ENCODE assay signal across 1 cellular context in the genomic region with DNA sequence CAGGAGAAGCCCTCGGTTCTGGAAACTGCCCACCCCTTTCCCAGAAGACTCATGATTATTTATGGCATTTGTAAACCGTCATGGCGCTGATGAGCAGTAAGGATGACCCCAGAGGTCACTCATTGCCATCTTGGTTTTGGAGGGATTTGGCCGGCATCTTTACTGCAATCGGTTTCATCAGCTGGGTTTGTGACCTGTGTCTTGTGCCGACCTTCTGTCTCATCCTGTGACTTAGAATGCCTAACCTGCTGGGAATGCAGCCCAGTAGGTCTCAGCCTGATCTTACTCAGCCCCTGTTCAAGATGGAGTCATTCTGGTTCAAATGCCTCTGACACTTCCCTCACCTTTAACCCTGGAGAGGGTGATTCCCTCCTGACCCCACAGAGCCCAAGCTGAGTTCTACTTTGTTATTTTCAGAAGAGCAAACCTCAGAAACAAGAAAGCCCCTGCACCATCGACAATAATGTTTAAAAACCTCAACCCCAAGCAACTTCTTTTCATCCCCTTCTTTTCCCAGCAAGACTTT.
TF ChIP-seq lines count a peak whose summit lies in the region.

No MANE protein-coding gene starts in this region.

TF ChIP-seq in K562, 482 proteins besides CTCF, POLR2A, EP300 and RAD21 (continued from another document):
- TF ChIP-seq, protein P1, sequence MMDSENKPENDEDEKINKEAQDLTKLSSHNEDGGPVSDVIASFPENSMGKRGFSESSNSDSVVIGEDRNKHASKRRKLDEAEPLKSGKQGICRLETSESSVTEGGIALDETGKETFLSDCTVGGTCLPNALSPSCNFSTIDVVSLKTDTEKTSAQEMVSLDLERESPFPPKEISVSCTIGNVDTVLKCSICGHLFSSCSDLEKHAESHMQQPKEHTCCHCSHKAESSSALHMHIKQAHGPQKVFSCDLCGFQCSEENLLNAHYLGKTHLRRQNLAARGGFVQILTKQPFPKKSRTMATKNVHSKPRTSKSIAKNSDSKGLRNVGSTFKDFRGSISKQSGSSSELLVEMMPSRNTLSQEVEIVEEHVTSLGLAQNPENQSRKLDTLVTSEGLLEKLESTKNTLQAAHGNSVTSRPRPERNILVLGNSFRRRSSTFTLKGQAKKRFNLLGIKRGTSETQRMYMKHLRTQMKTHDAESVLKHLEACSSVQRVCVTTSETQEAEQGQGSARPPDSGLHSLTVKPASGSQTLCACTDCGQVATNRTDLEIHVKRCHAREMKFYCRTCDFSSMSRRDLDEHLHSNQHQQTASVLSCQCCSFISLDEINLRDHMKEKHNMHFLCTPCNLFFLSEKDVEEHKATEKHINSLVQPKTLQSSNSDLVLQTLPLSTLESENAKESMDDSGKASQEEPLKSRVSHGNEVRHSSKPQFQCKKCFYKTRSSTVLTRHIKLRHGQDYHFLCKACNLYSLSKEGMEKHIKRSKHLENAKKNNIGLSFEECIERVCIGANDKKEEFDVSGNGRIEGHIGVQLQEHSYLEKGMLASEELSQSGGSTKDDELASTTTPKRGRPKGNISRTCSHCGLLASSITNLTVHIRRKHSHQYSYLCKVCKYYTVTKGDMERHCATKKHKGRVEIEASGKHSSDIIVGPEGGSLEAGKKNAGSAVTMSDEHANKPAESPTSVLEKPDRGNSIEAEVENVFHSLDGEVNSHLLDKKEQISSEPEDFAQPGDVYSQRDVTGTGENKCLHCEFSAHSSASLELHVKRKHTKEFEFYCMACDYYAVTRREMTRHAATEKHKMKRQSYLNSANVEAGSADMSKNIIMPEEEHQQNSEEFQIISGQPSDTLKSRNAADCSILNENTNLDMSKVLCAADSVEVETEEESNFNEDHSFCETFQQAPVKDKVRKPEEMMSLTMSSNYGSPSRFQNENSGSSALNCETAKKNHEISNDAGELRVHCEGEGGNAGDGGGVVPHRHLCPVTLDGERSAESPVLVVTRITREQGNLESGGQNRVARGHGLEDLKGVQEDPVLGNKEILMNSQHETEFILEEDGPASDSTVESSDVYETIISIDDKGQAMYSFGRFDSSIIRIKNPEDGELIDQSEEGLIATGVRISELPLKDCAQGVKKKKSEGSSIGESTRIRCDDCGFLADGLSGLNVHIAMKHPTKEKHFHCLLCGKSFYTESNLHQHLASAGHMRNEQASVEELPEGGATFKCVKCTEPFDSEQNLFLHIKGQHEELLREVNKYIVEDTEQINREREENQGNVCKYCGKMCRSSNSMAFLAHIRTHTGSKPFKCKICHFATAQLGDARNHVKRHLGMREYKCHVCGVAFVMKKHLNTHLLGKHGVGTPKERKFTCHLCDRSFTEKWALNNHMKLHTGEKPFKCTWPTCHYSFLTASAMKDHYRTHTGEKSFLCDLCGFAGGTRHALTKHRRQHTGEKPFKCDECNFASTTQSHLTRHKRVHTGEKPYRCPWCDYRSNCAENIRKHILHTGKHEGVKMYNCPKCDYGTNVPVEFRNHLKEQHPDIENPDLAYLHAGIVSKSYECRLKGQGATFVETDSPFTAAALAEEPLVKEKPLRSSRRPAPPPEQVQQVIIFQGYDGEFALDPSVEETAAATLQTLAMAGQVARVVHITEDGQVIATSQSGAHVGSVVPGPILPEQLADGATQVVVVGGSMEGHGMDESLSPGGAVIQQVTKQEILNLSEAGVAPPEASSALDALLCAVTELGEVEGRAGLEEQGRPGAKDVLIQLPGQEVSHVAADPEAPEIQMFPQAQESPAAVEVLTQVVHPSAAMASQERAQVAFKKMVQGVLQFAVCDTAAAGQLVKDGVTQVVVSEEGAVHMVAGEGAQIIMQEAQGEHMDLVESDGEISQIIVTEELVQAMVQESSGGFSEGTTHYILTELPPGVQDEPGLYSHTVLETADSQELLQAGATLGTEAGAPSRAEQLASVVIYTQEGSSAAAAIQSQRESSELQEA (IDR thresholded peaks at IDR 0.05; ENCODE audit: low read depth): no peak
- TF ChIP-seq MCM3 (IDR thresholded peaks at IDR 0.05) (no peak), CHD2 (IDR thresholded peaks at IDR 0.05; ENCODE audit: low read depth, low read length) (no peak), FOXA3 (CRISPR knock-in tag; conservative IDR thresholded peaks at IDR 0.05 in 1 of 2, IDR thresholded peaks at IDR 0.05 in 1 of 2) (no peak), FOXM1 (IDR thresholded peaks at IDR 0.05; ENCODE audit: low read depth) (no peak), FOXM1 (CRISPR knock-in tag; IDR thresholded peaks at IDR 0.05; ENCODE audit: low read depth) (no peak), NFYB (IDR thresholded peaks at IDR 0.05; ENCODE audit: extremely low read depth, insufficient read length) (no peak), DPF2 (IDR thresholded peaks at IDR 0.05) (no peak; the same call in 1 of the 2 replicates), PCBP2 (IDR thresholded peaks at IDR 0.05; ENCODE audit: low read depth, low read length, poor library complexity, severe bottlenecking) (no peak), TOE1 (IDR thresholded peaks at IDR 0.05; ENCODE audit: borderline replicate concordance) (no peak), TOE1 (CRISPR knock-in tag; IDR thresholded peaks at IDR 0.05; ENCODE audit: borderline replicate concordance, low read depth) (no peak), CSDE1 (IDR thresholded peaks at IDR 0.05) (no peak), CHCHD3 (CRISPR knock-in tag; IDR thresholded peaks at IDR 0.05) (no peak), HLTF (IDR thresholded peaks at IDR 0.05) (no peak), POU5F1 (IDR thresholded peaks at IDR 0.05; ENCODE audit: borderline replicate concordance, low read depth, low read length, partially characterized antibody) (no peak)
- TF ChIP-seq, protein P2, sequence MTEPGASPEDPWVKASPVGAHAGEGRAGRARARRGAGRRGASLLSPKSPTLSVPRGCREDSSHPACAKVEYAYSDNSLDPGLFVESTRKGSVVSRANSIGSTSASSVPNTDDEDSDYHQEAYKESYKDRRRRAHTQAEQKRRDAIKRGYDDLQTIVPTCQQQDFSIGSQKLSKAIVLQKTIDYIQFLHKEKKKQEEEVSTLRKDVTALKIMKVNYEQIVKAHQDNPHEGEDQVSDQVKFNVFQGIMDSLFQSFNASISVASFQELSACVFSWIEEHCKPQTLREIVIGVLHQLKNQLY (CRISPR knock-in tag; conservative IDR thresholded peaks at IDR 0.05): no peak
- TF ChIP-seq, protein P3, sequence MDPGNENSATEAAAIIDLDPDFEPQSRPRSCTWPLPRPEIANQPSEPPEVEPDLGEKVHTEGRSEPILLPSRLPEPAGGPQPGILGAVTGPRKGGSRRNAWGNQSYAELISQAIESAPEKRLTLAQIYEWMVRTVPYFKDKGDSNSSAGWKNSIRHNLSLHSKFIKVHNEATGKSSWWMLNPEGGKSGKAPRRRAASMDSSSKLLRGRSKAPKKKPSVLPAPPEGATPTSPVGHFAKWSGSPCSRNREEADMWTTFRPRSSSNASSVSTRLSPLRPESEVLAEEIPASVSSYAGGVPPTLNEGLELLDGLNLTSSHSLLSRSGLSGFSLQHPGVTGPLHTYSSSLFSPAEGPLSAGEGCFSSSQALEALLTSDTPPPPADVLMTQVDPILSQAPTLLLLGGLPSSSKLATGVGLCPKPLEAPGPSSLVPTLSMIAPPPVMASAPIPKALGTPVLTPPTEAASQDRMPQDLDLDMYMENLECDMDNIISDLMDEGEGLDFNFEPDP (CRISPR knock-in tag; IDR thresholded peaks at IDR 0.05): peak; percentile 85; the same call in 1 of the 2 replicates
- TF ChIP-seq, protein P4, sequence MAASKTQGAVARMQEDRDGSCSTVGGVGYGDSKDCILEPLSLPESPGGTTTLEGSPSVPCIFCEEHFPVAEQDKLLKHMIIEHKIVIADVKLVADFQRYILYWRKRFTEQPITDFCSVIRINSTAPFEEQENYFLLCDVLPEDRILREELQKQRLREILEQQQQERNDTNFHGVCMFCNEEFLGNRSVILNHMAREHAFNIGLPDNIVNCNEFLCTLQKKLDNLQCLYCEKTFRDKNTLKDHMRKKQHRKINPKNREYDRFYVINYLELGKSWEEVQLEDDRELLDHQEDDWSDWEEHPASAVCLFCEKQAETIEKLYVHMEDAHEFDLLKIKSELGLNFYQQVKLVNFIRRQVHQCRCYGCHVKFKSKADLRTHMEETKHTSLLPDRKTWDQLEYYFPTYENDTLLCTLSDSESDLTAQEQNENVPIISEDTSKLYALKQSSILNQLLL (CRISPR knock-in tag; IDR thresholded peaks at IDR 0.05; ENCODE audit: borderline replicate concordance): no peak
- TF ChIP-seq, protein P5, sequence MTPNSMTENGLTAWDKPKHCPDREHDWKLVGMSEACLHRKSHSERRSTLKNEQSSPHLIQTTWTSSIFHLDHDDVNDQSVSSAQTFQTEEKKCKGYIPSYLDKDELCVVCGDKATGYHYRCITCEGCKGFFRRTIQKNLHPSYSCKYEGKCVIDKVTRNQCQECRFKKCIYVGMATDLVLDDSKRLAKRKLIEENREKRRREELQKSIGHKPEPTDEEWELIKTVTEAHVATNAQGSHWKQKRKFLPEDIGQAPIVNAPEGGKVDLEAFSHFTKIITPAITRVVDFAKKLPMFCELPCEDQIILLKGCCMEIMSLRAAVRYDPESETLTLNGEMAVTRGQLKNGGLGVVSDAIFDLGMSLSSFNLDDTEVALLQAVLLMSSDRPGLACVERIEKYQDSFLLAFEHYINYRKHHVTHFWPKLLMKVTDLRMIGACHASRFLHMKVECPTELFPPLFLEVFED (CRISPR knock-in tag; conservative IDR thresholded peaks at IDR 0.05): peak; percentile 95
- TF ChIP-seq, protein P6, sequence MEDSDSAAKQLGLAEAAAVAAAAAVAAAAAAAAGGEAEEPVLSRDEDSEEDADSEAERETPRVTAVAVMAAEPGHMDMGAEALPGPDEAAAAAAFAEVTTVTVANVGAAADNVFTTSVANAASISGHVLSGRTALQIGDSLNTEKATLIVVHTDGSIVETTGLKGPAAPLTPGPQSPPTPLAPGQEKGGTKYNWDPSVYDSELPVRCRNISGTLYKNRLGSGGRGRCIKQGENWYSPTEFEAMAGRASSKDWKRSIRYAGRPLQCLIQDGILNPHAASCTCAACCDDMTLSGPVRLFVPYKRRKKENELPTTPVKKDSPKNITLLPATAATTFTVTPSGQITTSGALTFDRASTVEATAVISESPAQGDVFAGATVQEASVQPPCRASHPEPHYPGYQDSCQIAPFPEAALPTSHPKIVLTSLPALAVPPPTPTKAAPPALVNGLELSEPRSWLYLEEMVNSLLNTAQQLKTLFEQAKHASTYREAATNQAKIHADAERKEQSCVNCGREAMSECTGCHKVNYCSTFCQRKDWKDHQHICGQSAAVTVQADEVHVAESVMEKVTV (CRISPR knock-in tag; IDR thresholded peaks at IDR 0.05): no peak; the same call in 1 of the 2 replicates
- TF ChIP-seq, protein P7, sequence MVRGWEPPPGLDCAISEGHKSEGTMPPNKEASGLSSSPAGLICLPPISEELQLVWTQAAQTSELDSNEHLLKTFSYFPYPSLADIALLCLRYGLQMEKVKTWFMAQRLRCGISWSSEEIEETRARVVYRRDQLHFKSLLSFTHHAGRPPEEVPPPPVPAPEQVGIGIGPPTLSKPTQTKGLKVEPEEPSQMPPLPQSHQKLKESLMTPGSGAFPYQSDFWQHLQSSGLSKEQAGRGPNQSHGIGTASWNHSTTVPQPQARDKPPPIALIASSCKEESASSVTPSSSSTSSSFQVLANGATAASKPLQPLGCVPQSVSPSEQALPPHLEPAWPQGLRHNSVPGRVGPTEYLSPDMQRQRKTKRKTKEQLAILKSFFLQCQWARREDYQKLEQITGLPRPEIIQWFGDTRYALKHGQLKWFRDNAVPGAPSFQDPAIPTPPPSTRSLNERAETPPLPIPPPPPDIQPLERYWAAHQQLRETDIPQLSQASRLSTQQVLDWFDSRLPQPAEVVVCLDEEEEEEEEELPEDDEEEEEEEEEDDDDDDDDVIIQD (CRISPR knock-in tag; IDR thresholded peaks at IDR 0.05): peak; percentile 92
- TF ChIP-seq, protein P8, sequence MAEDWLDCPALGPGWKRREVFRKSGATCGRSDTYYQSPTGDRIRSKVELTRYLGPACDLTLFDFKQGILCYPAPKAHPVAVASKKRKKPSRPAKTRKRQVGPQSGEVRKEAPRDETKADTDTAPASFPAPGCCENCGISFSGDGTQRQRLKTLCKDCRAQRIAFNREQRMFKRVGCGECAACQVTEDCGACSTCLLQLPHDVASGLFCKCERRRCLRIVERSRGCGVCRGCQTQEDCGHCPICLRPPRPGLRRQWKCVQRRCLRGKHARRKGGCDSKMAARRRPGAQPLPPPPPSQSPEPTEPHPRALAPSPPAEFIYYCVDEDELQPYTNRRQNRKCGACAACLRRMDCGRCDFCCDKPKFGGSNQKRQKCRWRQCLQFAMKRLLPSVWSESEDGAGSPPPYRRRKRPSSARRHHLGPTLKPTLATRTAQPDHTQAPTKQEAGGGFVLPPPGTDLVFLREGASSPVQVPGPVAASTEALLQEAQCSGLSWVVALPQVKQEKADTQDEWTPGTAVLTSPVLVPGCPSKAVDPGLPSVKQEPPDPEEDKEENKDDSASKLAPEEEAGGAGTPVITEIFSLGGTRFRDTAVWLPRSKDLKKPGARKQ (CRISPR knock-in tag; IDR thresholded peaks at IDR 0.05): no peak
- TF ChIP-seq, protein P9, sequence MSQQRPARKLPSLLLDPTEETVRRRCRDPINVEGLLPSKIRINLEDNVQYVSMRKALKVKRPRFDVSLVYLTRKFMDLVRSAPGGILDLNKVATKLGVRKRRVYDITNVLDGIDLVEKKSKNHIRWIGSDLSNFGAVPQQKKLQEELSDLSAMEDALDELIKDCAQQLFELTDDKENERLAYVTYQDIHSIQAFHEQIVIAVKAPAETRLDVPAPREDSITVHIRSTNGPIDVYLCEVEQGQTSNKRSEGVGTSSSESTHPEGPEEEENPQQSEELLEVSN (IDR thresholded peaks at IDR 0.05; ENCODE audit: borderline replicate concordance in 1 of 2, extremely low read depth in 1 of 2, insufficient read depth in 1 of 2, insufficient read length in 1 of 2, low read depth in 1 of 2, low read length in 1 of 2, poor library complexity in 1 of 2, severe bottlenecking in 1 of 2): no peak
